ENCODE assay signal across 8 cellular contexts in genomic region chr17:7220593-7221280, GRCh38. TPM values are rescaled to one million over a fixed set of nuclear protein-coding genes. Genes with fewer than 3 reads are reported as not detected.
A peak's percentile ranks its signal among the peaks of the same experiment; 100 is the strongest.
DNase-seq lines count a peak whose midpoint lies in the region; ATAC-seq, FAIRE-seq and TF ChIP-seq lines count a peak whose summit lies in the region.

No MANE protein-coding gene starts in this region.

- peak; percentile 34; the same call in 1 of the 2 replicates for TF ChIP-seq CTCF in KMS-11 (conservative IDR thresholded peaks at IDR 0.05; ENCODE audit: low read depth, low read length)
- TF ChIP-seq CTCF in bronchial epithelial cell (IDR thresholded peaks at IDR 0.05; ENCODE audit: insufficient read depth, low read length, severe bottlenecking): peak; percentile 86

- H3K36me3 ChIP-seq in KMS-11 (ENCODE audit: insufficient read depth) (no peaks in the 10 kb centered on the region), bronchial epithelial cell (ENCODE audit: control insufficient read depth, insufficient read depth, low read length) (peaks cover 27% of the 10 kb centered on the region)

- no peak overlapping the region for H3K4me3 ChIP-seq in KMS-11 (IDR thresholded peaks at IDR 0.05; ENCODE audit: insufficient read depth, low read depth, low read length)
- peak overlapping the region; percentile 84 for H3K4me3 ChIP-seq in bronchial epithelial cell (ENCODE audit: low read depth, low read length)

- H2AFZ ChIP-seq in KMS-11 (ENCODE audit: low read depth): no peak overlapping the region

- no peaks in the 10 kb centered on the region for H3K79me2 ChIP-seq in KMS-11 (ENCODE audit: insufficient read depth, low read depth)

- peak; percentile 97 for FAIRE-seq in bronchial epithelial cell (lab: Jason Lieb, UNC)

- no peaks in the 10 kb centered on the region for H4K20me1 ChIP-seq in KMS-11 (ENCODE audit: insufficient read depth)

- DNase-seq in DMS79 (lab: John Stamatoyannopoulos, UW): peak; percentile 46
- DNase-seq in T-helper 9 cell: peak; percentile 40
- DNase-seq in bronchial epithelial cell (ENCODE audit: low read depth): peak; percentile 63
- peak; percentile 76 for DNase-seq in kidney tubule cell (ENCODE audit: low spot score)
- peak; percentile 48 to 55 for DNase-seq in stimulated activated CD4-positive, alpha-beta T cell treated with anti-CD3 and anti-CD28 coated beads, Interleukin-4, amount 100 ng/mL, for 4 hours
- DNase-seq in putamen (ENCODE audit: low spot score): no peak

- ATAC-seq in GM18517 (IDR thresholded peaks at IDR 0.05; ENCODE audit: unreplicated experiment): no peak

- no peaks in the 10 kb centered on the region for H3K27me3 ChIP-seq in KMS-11 (ENCODE audit: insufficient read depth, low read depth)
- H3K27me3 ChIP-seq in bronchial epithelial cell (ENCODE audit: control insufficient read depth, insufficient read depth, low read length): no peaks in the 10 kb centered on the region

- H3K4me2 ChIP-seq in KMS-11: peak overlapping the region; percentile 33

- H3K4me1 ChIP-seq in KMS-11 (ENCODE audit: low read depth, poor library complexity, severe bottlenecking): no peaks in the 10 kb centered on the region

- peak overlapping the region; percentile 20; the same call in 1 of the 2 replicates for H3K27ac ChIP-seq in KMS-11

- peak overlapping the region; percentile 49; the same call in 1 of the 2 replicates for H3K9ac ChIP-seq in KMS-11

RNA-seq across cellular contexts. Expression of gene ACADVL, which starts 1.0 kb away (rescaled TPM):
- 216 and 277 TPM in 2 replicates for total RNA-seq in bronchial epithelial cell

RNA-seq across cellular contexts. Expression of gene DLG4, which starts 1.1 kb away (rescaled TPM):
- total RNA-seq in bronchial epithelial cell: 1.8 and 1.9 TPM in 2 replicates

RNA-seq across cellular contexts. Expression of gene DVL2, which starts 13.6 kb away (rescaled TPM):
- total RNA-seq in bronchial epithelial cell: 52.1 and 55.3 TPM in 2 replicates

RNA-seq across cellular contexts. Expression of gene PHF23, which starts 18.5 kb away (rescaled TPM):
- 27.4 and 34.9 TPM in 2 replicates for total RNA-seq in bronchial epithelial cell

RNA-seq across cellular contexts. Expression of gene GABARAP, which starts 21.5 kb away (rescaled TPM):
- 50.8 and 64.3 TPM in 2 replicates for total RNA-seq in bronchial epithelial cell
